ENCODE assay signal across 8 cellular contexts in the genomic region with DNA sequence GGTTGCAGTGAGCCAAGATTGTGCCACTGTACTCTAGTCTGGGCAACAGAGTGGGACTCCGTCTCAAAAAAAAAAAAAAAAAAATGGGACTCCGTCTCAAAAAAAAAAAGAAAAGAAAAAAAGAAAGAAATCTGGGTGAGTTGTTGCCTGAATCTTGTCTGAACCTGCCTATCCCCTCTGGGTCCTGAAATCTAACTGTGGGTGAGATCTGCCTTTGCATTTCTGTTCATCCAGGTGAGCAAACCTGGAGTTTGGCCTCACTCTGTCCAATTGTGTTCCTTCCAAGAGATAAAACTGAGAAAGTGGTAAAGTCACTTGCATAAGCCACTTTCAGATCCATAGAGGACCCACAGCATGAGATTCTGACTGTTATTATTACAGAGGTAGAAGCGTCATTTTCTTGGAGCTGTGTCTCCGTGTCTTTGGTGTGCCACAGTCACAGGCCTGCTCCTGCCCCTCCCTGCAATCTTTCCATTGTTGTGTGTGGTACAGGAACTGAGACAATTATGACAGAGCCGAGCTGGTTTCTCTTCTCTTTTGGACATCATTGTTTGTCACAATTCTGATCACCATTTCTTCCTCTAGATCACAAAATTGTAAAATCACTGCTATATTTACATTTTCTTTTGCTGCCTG.
A peak's percentile ranks its signal among the peaks of the same experiment; 100 is the strongest.
DNase-seq lines count a peak whose midpoint lies in the region; ATAC-seq, FAIRE-seq and TF ChIP-seq lines count a peak whose summit lies in the region.

No MANE protein-coding gene starts in this region.

- H3K27ac Mint-ChIP-seq in Caco-2 (ENCODE audit: unreplicated experiment) (peak overlapping the region; percentile 73), astrocyte (ENCODE audit: unreplicated experiment) (no peak overlapping the region), natural killer cell (peak overlapping the region; percentile 63 to 64)

- H3K27ac ChIP-seq in astrocyte (ENCODE audit: low read depth, low read length) (no peak overlapping the region), SJCRH30 (no peak overlapping the region)

- no peak overlapping the region for H3K4me2 ChIP-seq in astrocyte (ENCODE audit: low read length)

- no peak for FAIRE-seq in astrocyte (lab: Jason Lieb, UNC)

- no TSS peak for BruUV-seq in Caco-2 (replicated peaks; lab: Mats Ljungman, UMichigan)

- no peaks in the 10 kb centered on the region; the same call in 1 of the 2 replicates for H3K36me3 ChIP-seq in Caco-2 (ENCODE audit: control insufficient read depth, insufficient read depth, low read length)
- no peaks in the 10 kb centered on the region for H3K36me3 ChIP-seq in astrocyte (ENCODE audit: insufficient read depth, low read length)
- no peaks in the 10 kb centered on the region for H3K36me3 ChIP-seq in SJCRH30

- ATAC-seq in GM21515 (IDR thresholded peaks at IDR 0.05; ENCODE audit: unreplicated experiment), result peak; percentile 96
- peak in 2 of 3 donors; percentile 62 to 84 for ATAC-seq in natural killer cell

- H3K4me3 Mint-ChIP-seq in Caco-2 (ENCODE audit: unreplicated experiment) (no peak overlapping the region), astrocyte (ENCODE audit: unreplicated experiment) (no peak overlapping the region), natural killer cell (no peak overlapping the region)

- H4K20me1 ChIP-seq in astrocyte (ENCODE audit: insufficient read depth, low read length), result peaks cover 89% of the 10 kb centered on the region

- H3K9me3 Mint-ChIP-seq in Caco-2 (ENCODE audit: unreplicated experiment), result no peaks in the 10 kb centered on the region
- H3K9me3 Mint-ChIP-seq in astrocyte (ENCODE audit: unreplicated experiment), result no peaks in the 10 kb centered on the region
- H3K9me3 Mint-ChIP-seq in natural killer cell, result no peaks in the 10 kb centered on the region

- peaks cover 32% of the 10 kb centered on the region for H3K4me1 Mint-ChIP-seq in Caco-2 (ENCODE audit: low read depth, unreplicated experiment)
- H3K4me1 Mint-ChIP-seq in astrocyte (ENCODE audit: low read depth, unreplicated experiment), result peaks cover 41% of the 10 kb centered on the region
- H3K4me1 Mint-ChIP-seq in natural killer cell, result peaks cover 36 to 49% of the 10 kb centered on the region in 2 donors

- H3K27me3 Mint-ChIP-seq in Caco-2 (ENCODE audit: insufficient read depth, unreplicated experiment) (no peaks in the 10 kb centered on the region), astrocyte (ENCODE audit: low read depth, unreplicated experiment) (no peaks in the 10 kb centered on the region), natural killer cell (ENCODE audit: low read depth in 2 of 2) (no peaks in the 10 kb centered on the region)

- H3K4me1 ChIP-seq in Caco-2, result peaks cover 39% of the 10 kb centered on the region
- peaks cover 9% of the 10 kb centered on the region for H3K4me1 ChIP-seq in astrocyte (ENCODE audit: insufficient read depth, low read length)
- no peaks in the 10 kb centered on the region for H3K4me1 ChIP-seq in SJCRH30

- no peaks in the 10 kb centered on the region for H3K27me3 ChIP-seq in Caco-2 (replicated peaks; ENCODE audit: control insufficient read depth, insufficient read depth, low read length)
- no peaks in the 10 kb centered on the region for H3K27me3 ChIP-seq in astrocyte (ENCODE audit: insufficient read depth, low read length)
- no peaks in the 10 kb centered on the region for H3K27me3 ChIP-seq in SJCRH30

- intact Hi-C loops in Caco-2 (cut with micrococcal nuclease; ENCODE audit: unreplicated experiment), result loop anchor here (5.0 to 10.0 kb wide), 6 partner anchors 93 to 648 kb away; no protein-coding TSS in a partner anchor
- intact Hi-C loops in natural killer cell (cut with micrococcal nuclease), result no loop called here

- H2AFZ ChIP-seq in astrocyte (ENCODE audit: low read depth, low read length), result no peak overlapping the region

- H3K4me3 ChIP-seq in Caco-2 (ENCODE audit: low read depth, low read length), result no peak overlapping the region
- H3K4me3 ChIP-seq in astrocyte (ENCODE audit: insufficient read depth, low read depth, low read length), result no peak overlapping the region
- no peak overlapping the region for H3K4me3 ChIP-seq in SJCRH30

- peaks cover 99% of the 10 kb centered on the region for H3K79me2 ChIP-seq in astrocyte (ENCODE audit: insufficient read depth, low read length)

- H3K36me3 Mint-ChIP-seq in Caco-2 (ENCODE audit: insufficient read depth, unreplicated experiment) (peaks cover 24% of the 10 kb centered on the region), astrocyte (ENCODE audit: low read depth, unreplicated experiment) (peaks cover 4% of the 10 kb centered on the region), natural killer cell (no peaks in the 10 kb centered on the region)

- no peak for DNase-seq in Caco-2
- peak; percentile 50 for DNase-seq in HPDE6-E6E7 (ENCODE audit: extremely low spot score)
- DNase-seq in astrocyte (ENCODE audit: low read depth), result no peak
- DNase-seq in natural killer cell, result no peak
- no peak for DNase-seq in NCI-H146 (lab: John Stamatoyannopoulos, UW)
- DNase-seq in iPS-NIHi7 (ENCODE audit: extremely low spot score), result no peak
- DNase-seq in SJCRH30, result no peak

- H3K9me3 ChIP-seq in Caco-2 (no peaks in the 10 kb centered on the region), astrocyte (ENCODE audit: insufficient read depth, low read depth, low read length) (no peaks in the 10 kb centered on the region), SJCRH30 (replicated peaks) (no peaks in the 10 kb centered on the region)

- CTCF ChIA-PET in Caco-2 (lab: Charles Lee), result no interaction called here

- POLR2A ChIA-PET in Caco-2 (lab: Charles Lee), result no interaction called here

- H3K9ac ChIP-seq in astrocyte (ENCODE audit: low read length), result peak overlapping the region; percentile 4

- TF ChIP-seq CTCF in Caco-2 (IDR thresholded peaks at IDR 0.05; ENCODE audit: insufficient read depth in 1 of 2, low read depth in 1 of 2, low read length in 1 of 2, severe bottlenecking in 1 of 2, unreplicated experiment in 1 of 2) (no peak), astrocyte (IDR thresholded peaks at IDR 0.05; ENCODE audit: insufficient read depth, low read depth, low read length) (no peak), natural killer cell (IDR thresholded peaks at IDR 0.05) (no peak)
